In genomic region chr1:110308247-110308646, GRCh38 we compare ENCODE assay signal across 1 cellular context.
A peak's percentile ranks its signal among the peaks of the same experiment; 100 is the strongest.
TF ChIP-seq lines count a peak whose summit lies in the region.

No MANE protein-coding gene starts in this region.

TF ChIP-seq in IMR-90, 13 proteins besides CTCF, POLR2A, EP300 and RAD21 (continued from another document):
- TF ChIP-seq BHLHE40 (IDR thresholded peaks at IDR 0.05; ENCODE audit: low read depth, low read length) (peak; percentile 37; the same call in 1 of the 2 replicates), CEBPB (IDR thresholded peaks at IDR 0.05; ENCODE audit: low read depth, low read length) (peak; percentile 91), RCOR1 (IDR thresholded peaks at IDR 0.05; ENCODE audit: insufficient replicate concordance, low read length) (no peak), FOS (IDR thresholded peaks at IDR 0.05; ENCODE audit: low read depth, low read length) (peak; percentile 58; the same call in 1 of the 2 replicates)
- TF ChIP-seq, protein P1, sequence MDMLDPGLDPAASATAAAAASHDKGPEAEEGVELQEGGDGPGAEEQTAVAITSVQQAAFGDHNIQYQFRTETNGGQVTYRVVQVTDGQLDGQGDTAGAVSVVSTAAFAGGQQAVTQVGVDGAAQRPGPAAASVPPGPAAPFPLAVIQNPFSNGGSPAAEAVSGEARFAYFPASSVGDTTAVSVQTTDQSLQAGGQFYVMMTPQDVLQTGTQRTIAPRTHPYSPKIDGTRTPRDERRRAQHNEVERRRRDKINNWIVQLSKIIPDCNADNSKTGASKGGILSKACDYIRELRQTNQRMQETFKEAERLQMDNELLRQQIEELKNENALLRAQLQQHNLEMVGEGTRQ (IDR thresholded peaks at IDR 0.05; ENCODE audit: low read depth, low read length), result no peak
